In genomic region chr10:43649149-43649523, GRCh38 we compare ENCODE assay signal across 8 cellular contexts. TPM values are rescaled to one million over a fixed set of nuclear protein-coding genes. Genes with fewer than 3 reads are reported as not detected.
A peak's percentile ranks its signal among the peaks of the same experiment; 100 is the strongest.
DNase-seq lines count a peak whose midpoint lies in the region; TF ChIP-seq lines count a peak whose summit lies in the region.

No MANE protein-coding gene starts in this region.

- peaks cover 23% of the 10 kb centered on the region for H3K27me3 Mint-ChIP-seq in activated naive CD4-positive, alpha-beta T cell treated with anti-CD3 and anti-CD28 coated beads, Interleukin-2, amount 10 ng/mL, durations not matched to agents 7 days and 5 days

- peak overlapping the region; percentile 85 for H3K4me3 Mint-ChIP-seq in activated naive CD4-positive, alpha-beta T cell treated with anti-CD3 and anti-CD28 coated beads, Interleukin-2, amount 10 ng/mL, durations not matched to agents 7 days and 5 days

- H3K27ac Mint-ChIP-seq in activated naive CD4-positive, alpha-beta T cell treated with anti-CD3 and anti-CD28 coated beads, Interleukin-2, amount 10 ng/mL, durations not matched to agents 7 days and 5 days = peak overlapping the region; percentile 71

- peak overlapping the region; percentile 79 for H3K4me3 ChIP-seq in SK-N-MC
- H3K4me3 ChIP-seq in ovary = peak overlapping the region; percentile 61

- H3K4me1 ChIP-seq in ovary (ENCODE audit: insufficient read depth) = no peaks in the 10 kb centered on the region

- intact Hi-C loops in ovary (cut with DNase I) = no loop called here

- H3K36me3 ChIP-seq in SK-N-MC (ENCODE audit: insufficient read depth, low read length) = peaks cover 30% of the 10 kb centered on the region
- H3K36me3 ChIP-seq in ovary = peaks cover 2% of the 10 kb centered on the region

- H3K36me3 Mint-ChIP-seq in activated naive CD4-positive, alpha-beta T cell treated with anti-CD3 and anti-CD28 coated beads, Interleukin-2, amount 10 ng/mL, durations not matched to agents 7 days and 5 days = peaks cover 34% of the 10 kb centered on the region

- peaks cover 25% of the 10 kb centered on the region for H3K4me1 Mint-ChIP-seq in activated naive CD4-positive, alpha-beta T cell treated with anti-CD3 and anti-CD28 coated beads, Interleukin-2, amount 10 ng/mL, durations not matched to agents 7 days and 5 days

- no peaks in the 10 kb centered on the region for H3K27me3 ChIP-seq in ovary

- H3K9me3 ChIP-seq in SK-N-MC (ENCODE audit: low read depth, low read length) (peaks cover 2% of the 10 kb centered on the region; the same call in 1 of the 2 replicates), ovary (peaks cover 5 to 24% of the 10 kb centered on the region in 2 donors)

- no peak for DNase-seq in activated naive CD4-positive, alpha-beta T cell treated with anti-CD3 and anti-CD28 coated beads, Interleukin-2, amount 10 ng/mL, durations not matched to agents 7 days and 5 days
- no peak for DNase-seq in activated naive CD4-positive, alpha-beta T cell (lab: John Stamatoyannopoulos, UW)
- no peak for DNase-seq in SK-N-MC (ENCODE audit: low read depth, low spot score)
- peak; percentile 54 for DNase-seq in fibroblast of peridontal ligament (ENCODE audit: extremely low read depth)
- no peak for DNase-seq in ovary
- no peak for DNase-seq in ureter (ENCODE audit: low spot score)
- DNase-seq in DMS79 (lab: John Stamatoyannopoulos, UW) = no peak
- no peak for DNase-seq in DMS114 treated with DMSO at 0.1 percent for 48 hours (lab: John Stamatoyannopoulos, UW; ENCODE audit: unreplicated experiment)

- TF ChIP-seq CTCF in ovary (IDR thresholded peaks at IDR 0.05) = no peak

- peaks cover 29% of the 10 kb centered on the region for H3K9me3 Mint-ChIP-seq in activated naive CD4-positive, alpha-beta T cell treated with anti-CD3 and anti-CD28 coated beads, Interleukin-2, amount 10 ng/mL, durations not matched to agents 7 days and 5 days

- H3K27ac ChIP-seq in SK-N-MC (no peak overlapping the region), ovary (peak overlapping the region; percentile 82 to 90)

- CTCF ChIA-PET in activated naive CD4-positive, alpha-beta T cell treated with anti-CD3 and anti-CD28 coated beads, Interleukin-2, amount 10 ng/mL, durations not matched to agents 7 days and 5 days (lab: Charles Lee) = interaction anchor here (1.4 kb wide), 1 partner anchor 41 kb away, joined by 4 read pairs; no protein-coding TSS in a partner anchor

- peak overlapping the region; percentile 66 for H3K9ac ChIP-seq in SK-N-MC (ENCODE audit: insufficient read length)

- no peak for TF ChIP-seq POLR2A in ovary (IDR thresholded peaks at IDR 0.05)

- TF ChIP-seq EP300 in ovary (IDR thresholded peaks at IDR 0.05) = no peak

- 12 to 19% (median 14%) methylated on average over 15 of the region's 15 CpGs for WGBS in ovary, 3 donors

RNA-seq across cellular contexts. Expression of gene ZNF32, which starts 0.5 kb away (rescaled TPM):
- total RNA-seq in ovary (10 to 100 TPM; 31.8 to 68.7 (median 51.5) TPM), ureter (33.1 TPM)
- 10 to 100 TPM; 65.1 to 73.1 TPM for polyA plus RNA-seq in ovary

RNA-seq across cellular contexts. Expression of gene ZNF485, which starts 42.9 kb away (rescaled TPM):
- 1 to 10 TPM; 2.5 to 8.3 (median 4.5) TPM for total RNA-seq in ovary
- 1 to 10 TPM; 2.0 to 3.0 TPM for polyA plus RNA-seq in ovary
- 17.6 TPM for total RNA-seq in ureter
